ENCODE assay signal across 8 cellular contexts in the genomic region with DNA sequence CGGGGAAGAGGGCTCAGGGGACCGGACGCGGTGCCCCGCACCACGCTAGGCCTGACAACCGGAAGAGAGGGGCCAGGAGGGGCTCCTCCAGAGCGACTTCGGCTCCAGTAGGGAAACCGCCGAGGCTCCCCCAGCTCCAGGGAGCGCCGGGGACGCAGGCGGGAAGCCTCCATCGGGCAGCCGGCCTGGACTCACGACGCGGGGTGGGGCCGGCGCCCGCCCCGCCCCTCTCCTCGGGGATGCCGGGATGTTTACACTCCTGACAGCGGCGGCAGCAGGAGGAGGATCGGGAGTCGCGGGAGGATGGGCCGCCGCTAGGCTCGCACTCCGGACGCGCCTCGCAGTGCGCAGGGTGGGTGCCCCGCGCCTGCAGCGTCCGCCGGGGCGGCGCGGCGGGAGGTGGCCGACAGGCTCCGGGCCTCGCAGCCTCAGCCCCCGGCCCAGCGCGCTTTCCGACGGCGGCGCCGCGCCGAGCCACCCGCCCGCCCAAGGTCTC. TPM values are rescaled to one million over a fixed set of nuclear protein-coding genes. Genes with fewer than 3 reads are reported as not detected.
DNase-seq lines count a peak whose midpoint lies in the region; ATAC-seq, FAIRE-seq and TF ChIP-seq lines count a peak whose summit lies in the region.

A gene (plus strand): TSS at position 254 of the 496 bp plus-strand sequence. CDS start 75,583 bp downstream, outside the sequence.

- H3K9me3 ChIP-seq in RWPE2 (ENCODE audit: severe bottlenecking), result no peaks in the 10 kb centered on the region
- no peaks in the 10 kb centered on the region for H3K9me3 ChIP-seq in thymus (ENCODE audit: control insufficient read depth)

- peak; percentile 53 for DNase-seq in G401 (ENCODE audit: low spot score)
- DNase-seq in H54 (ENCODE audit: insufficient read length, low spot score), result peak; percentile 79
- peak; percentile 90 for DNase-seq in LoVo (ENCODE audit: low spot score)
- DNase-seq in RWPE2 (ENCODE audit: low spot score), result peak; percentile 83
- DNase-seq in activated naive CD4-positive, alpha-beta T cell (lab: John Stamatoyannopoulos, UW), result peak; percentile 12 to 48 (median 28)
- DNase-seq in foreskin fibroblast, result peak; percentile 85 to 95
- peak; percentile 83 for DNase-seq in nephron progenitor cell

- TF ChIP-seq CTCF in RWPE2 (IDR thresholded peaks at IDR 0.05; ENCODE audit: poor library complexity, severe bottlenecking) (no peak), foreskin fibroblast (IDR thresholded peaks at IDR 0.05; ENCODE audit: low read depth, low read length) (no peak), nephron progenitor cell (IDR thresholded peaks at IDR 0.05) (no peak)

- H3K36me3 ChIP-seq in RWPE2 (ENCODE audit: low read depth), result no peaks in the 10 kb centered on the region
- no peaks in the 10 kb centered on the region for H3K36me3 ChIP-seq in thymus (ENCODE audit: control insufficient read depth, insufficient read depth)

- H3K4me3 ChIP-seq in RWPE2 (ENCODE audit: severe bottlenecking), result peak within 1 kb of the TSS; percentile 92
- H3K4me3 ChIP-seq in foreskin fibroblast (ENCODE audit: low read depth in 1 of 2, low read length in 2 of 2), result peak within 1 kb of the TSS; percentile 91 to 94
- H3K4me3 ChIP-seq in thymus (ENCODE audit: low read length), result peak within 1 kb of the TSS; percentile 97

- peak; percentile 64 for ATAC-seq in RWPE2 (ENCODE audit: low read depth)

- H3K27me3 Mint-ChIP-seq in nephron progenitor cell (ENCODE audit: low read depth, poor library complexity), result no peaks in the 10 kb centered on the region

- H3K36me3 Mint-ChIP-seq in nephron progenitor cell (ENCODE audit: low read depth), result no peaks in the 10 kb centered on the region

- H3K27me3 ChIP-seq in RWPE2 (ENCODE audit: insufficient read depth, poor library complexity, severe bottlenecking) (no peaks in the 10 kb centered on the region), thymus (ENCODE audit: control insufficient read depth, insufficient read depth) (no peaks in the 10 kb centered on the region)

- H3K4me1 Mint-ChIP-seq in nephron progenitor cell, result peaks cover 44% of the 10 kb centered on the region

- in situ Hi-C loops in G401 (cut with HindIII; ENCODE audit: low sequenced_read_pairs), result no loop called here

- peak within 1 kb of the TSS; percentile 88 for H3K27ac ChIP-seq in RWPE2 (ENCODE audit: poor library complexity, severe bottlenecking)
- peak within 1 kb of the TSS; percentile 98 for H3K27ac ChIP-seq in thymus (ENCODE audit: low read depth)

- peak within 1 kb of the TSS; percentile 98 for H3K4me3 Mint-ChIP-seq in nephron progenitor cell

- peaks cover 18% of the 10 kb centered on the region for H3K4me1 ChIP-seq in RWPE2 (ENCODE audit: insufficient read depth, poor library complexity, severe bottlenecking)
- H3K4me1 ChIP-seq in thymus (ENCODE audit: control insufficient read depth, insufficient read depth, low read length), result peaks cover 2% of the 10 kb centered on the region

- H3K27ac Mint-ChIP-seq in nephron progenitor cell, result peak within 1 kb of the TSS; percentile 98

- H3K9me3 Mint-ChIP-seq in nephron progenitor cell, result no peaks in the 10 kb centered on the region

- TF ChIP-seq POLR2A in H54 (IDR thresholded peaks at IDR 0.05; ENCODE audit: low read depth, low read length), result peak; percentile 96

- under 1% methylated on average over 63 of the region's 63 CpGs for WGBS in thymus

- FAIRE-seq in H54 (lab: Jason Lieb, UNC), result no peak

RNA-seq across cellular contexts. Expression of the gene that starts here (rescaled TPM):
- total RNA-seq in G401 (2014; rRNA removed; shearing (Covaris generic)), result 13.6 and 15.6 TPM in 2 replicates
- polyA plus RNA-seq in thymus, result 31.4 TPM

Comparison
In these comparisons a context has a peak if more than half of its experiments do, and no peak if none do; other contexts are left out.
1. Peak in every context shown above with its lines: DNase-seq, ATAC-seq, H3K4me3 ChIP-seq and H3K27ac ChIP-seq.
2. DNase-seq: peak in every context shown above with its lines; median percentile 90 in LoVo; 90 in foreskin fibroblast; 83 in RWPE2; 83 in nephron progenitor cell; 79 in H54; 53 in G401; 28 in activated naive CD4-positive, alpha-beta T cell.